In the genomic region with DNA sequence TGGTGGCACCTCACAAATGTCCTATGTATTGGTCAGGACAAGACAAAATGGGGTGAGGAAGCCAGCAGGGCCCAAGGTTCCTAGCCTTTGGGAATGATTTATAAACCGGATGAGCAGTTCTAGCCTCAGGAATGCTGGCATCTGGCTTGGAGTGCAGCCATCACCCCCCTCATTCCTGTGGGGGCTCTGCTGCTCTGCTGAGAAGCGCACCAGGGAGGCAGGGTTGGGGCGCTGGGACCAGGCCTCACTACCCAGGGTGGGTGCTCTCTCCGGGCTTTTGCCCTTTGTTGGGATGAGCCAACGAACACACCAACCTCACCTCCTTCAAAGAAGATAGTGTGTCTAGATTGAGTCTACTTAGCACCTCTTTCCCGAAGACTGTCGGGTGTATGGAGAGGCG, we compare ENCODE assay signal across 17 cellular contexts. TPM values are rescaled to one million over a fixed set of nuclear protein-coding genes. Genes with fewer than 3 reads are reported as not detected.
DNase-seq lines count a peak whose midpoint lies in the region; TF ChIP-seq lines count a peak whose summit lies in the region.
"Had no signal": no experiment of that assay in that cellular context is flagged by ENCODE, and none has a peak within 500 bp of the region (broad histone marks: within the 10 kb centered on the region; RNA-seq: fewer than 3 reads in every experiment).

No MANE protein-coding gene starts in this region.

- H3K27ac ChIP-seq in ascending aorta (peak overlapping the region; percentile 32 to 38), prostate gland (peak overlapping the region; percentile 2 to 9)
- H3K27ac ChIP-seq: HL-60, VCaP had no signal

- H3K9me3 ChIP-seq in ascending aorta (no peaks in the 10 kb centered on the region), prostate gland (no peaks in the 10 kb centered on the region), MG63 (no peaks in the 10 kb centered on the region)

- H3K4me3 ChIP-seq in ascending aorta: no peak overlapping the region
- no peak overlapping the region for H3K4me3 ChIP-seq in prostate gland
- H3K4me3 ChIP-seq in MG63: no peak overlapping the region
- H3K4me3 ChIP-seq: lung, smooth muscle cell had no signal

- DNase-seq in AG20443 (ENCODE audit: low spot score) (peak; percentile 74), ascending aorta (ENCODE audit: low spot score in 2 of 2) (peak in 1 of 2 donors; percentile 53), glomerular visceral epithelial cell (ENCODE audit: extremely low spot score) (peak; percentile 68), prostate gland (ENCODE audit: low spot score) (no peak), NCI-H748 treated with DMSO at 0.1 percent for 48 hours (lab: John Stamatoyannopoulos, UW) (no peak), NCI-H2081 (lab: John Stamatoyannopoulos, UW) (no peak), MG63 (no peak)
- no peak for DNase-seq in NK-92 treated with Interleukin-12 subunit alpha and Interleukin-12 subunit beta, amount 100 ng/mL, for 24 hours (lab: John Stamatoyannopoulos, UW)
- DNase-seq: activated naive CD4-positive, alpha-beta T cell treated with anti-CD3 and anti-CD28 coated beads, Interleukin-2, amount 10 ng/mL, durations not matched to agents 7 days and 5 days; DMS 273 treated with DMSO at 0.1 percent for 48 hours; KG1; NCI-H1417; stimulated activated naive CD8-positive, alpha-beta T cell treated with anti-CD3 and anti-CD28 coated beads, Interleukin-15, amount 100 ng/mL, for 72 hours had no signal

- WGBS in prostate gland: 81% methylated on average over 8 of the region's 8 CpGs

- intact Hi-C loops in ascending aorta (cut with DNase I) (no loop called here), prostate gland (cut with DNase I) (no loop called here)

- no peak for TF ChIP-seq POLR2A in prostate gland (IDR thresholded peaks at IDR 0.05)

- H3K27me3 ChIP-seq in ascending aorta: no peaks in the 10 kb centered on the region
- no peaks in the 10 kb centered on the region for H3K27me3 ChIP-seq in prostate gland (replicated peaks; ENCODE audit: insufficient read depth)
- no peaks in the 10 kb centered on the region for H3K27me3 ChIP-seq in MG63

- H3K4me1 ChIP-seq in ascending aorta (peaks cover 5 to 12% of the 10 kb centered on the region in 2 donors), prostate gland (replicated peaks) (no peaks in the 10 kb centered on the region)

- TF ChIP-seq CTCF in ascending aorta (IDR thresholded peaks at IDR 0.05) (no peak), prostate gland (IDR thresholded peaks at IDR 0.05) (no peak)

- H3K36me3 ChIP-seq in ascending aorta: peaks cover 0 to 19% of the 10 kb centered on the region in 2 donors
- H3K36me3 ChIP-seq in prostate gland: no peaks in the 10 kb centered on the region
- no peaks in the 10 kb centered on the region for H3K36me3 ChIP-seq in MG63

RNA-seq across cellular contexts. Expression of a gene that starts 39.2 kb away (rescaled TPM):
- 25.7 TPM for total RNA-seq in ascending aorta
- 10 to 100 TPM; 33.1 to 44.1 TPM for total RNA-seq in prostate gland
- 13.9 and 18.9 TPM in 2 replicates for total RNA-seq in MG63 (2014; rRNA removed; shearing (Covaris generic); ENCODE audit: low replicate concordance)

RNA-seq across cellular contexts. Expression of a gene that starts 48.0 kb away (rescaled TPM):
- total RNA-seq in ascending aorta (89.5 TPM), prostate gland (10 to 100 TPM; 52.1 to 67.5 TPM)
- 16.5 and 19.7 TPM in 2 replicates for total RNA-seq in MG63 (2014; rRNA removed; shearing (Covaris generic); ENCODE audit: low replicate concordance)

Comparison
In these comparisons a context has a peak if more than half of its experiments do, and no peak if none do; other contexts are left out.
1. DNase-seq: peak in AG20443 (single experiment) and glomerular visceral epithelial cell (single experiment); none in prostate gland (single experiment), NCI-H748 treated with DMSO at 0.1 percent for 48 hours (single experiment), NK-92 treated with Interleukin-12 subunit alpha and Interleukin-12 subunit beta, amount 100 ng/mL, for 24 hours (single experiment), NCI-H2081 (0 of 2) and MG63 (single experiment).